1 cellular context compared by ENCODE assay signal in genomic region chr1:27872059-27872801, GRCh38.
TF ChIP-seq lines count a peak whose summit lies in the region.

THEMIS2 (plus strand) TSS chr1:27872544; CDS start chr1:27872572, 28 bp downstream.

TF ChIP-seq in K562, 482 proteins besides CTCF, POLR2A, EP300 and RAD21 (continued from another document and continues in another):
- TF ChIP-seq CTCFL (IDR thresholded peaks at IDR 0.05; ENCODE audit: borderline replicate concordance, insufficient read depth, low read depth, low read length, poor library complexity, severe bottlenecking) (no peak), ETS2 (tag; IDR thresholded peaks at IDR 0.05; ENCODE audit: borderline replicate concordance, poor library complexity, severe bottlenecking) (no peak), MCM2 (IDR thresholded peaks at IDR 0.05; ENCODE audit: low read depth) (no peak), ZNF311 (CRISPR knock-in tag; IDR thresholded peaks at IDR 0.05) (no peak), ZNF695 (CRISPR knock-in tag; IDR thresholded peaks at IDR 0.05) (no peak), SP1 (CRISPR knock-in tag; IDR thresholded peaks at IDR 0.05) (peak; percentile 78), TAL1 (IDR thresholded peaks at IDR 0.05) (no peak), PHF8 (IDR thresholded peaks at IDR 0.05; ENCODE audit: borderline replicate concordance, low read length) (peak; percentile 69; the same call in 1 of the 2 replicates), DLX4 (CRISPR knock-in tag; IDR thresholded peaks at IDR 0.05) (no peak), EGR1 (conservative IDR thresholded peaks at IDR 0.05) (0 out of 2 replicates have a peak, but pooled peaks have one; percentile 3), ZNF41 (CRISPR knock-in tag; conservative IDR thresholded peaks at IDR 0.05) (no peak), BCOR (IDR thresholded peaks at IDR 0.05) (no peak), CEBPB (tag; IDR thresholded peaks at IDR 0.05) (no peak), ZNF785 (CRISPR knock-in tag; IDR thresholded peaks at IDR 0.05) (no peak), ZNF644 (tag; IDR thresholded peaks at IDR 0.05; ENCODE audit: low read depth) (no peak), VEZF1 (CRISPR knock-in tag; IDR thresholded peaks at IDR 0.05) (peak; percentile 80), ZNF175 (CRISPR knock-in tag; IDR thresholded peaks at IDR 0.05; ENCODE audit: low read depth) (no peak), TRIM24 (IDR thresholded peaks at IDR 0.05) (no peak), ZNF395 (CRISPR knock-in tag; IDR thresholded peaks at IDR 0.05) (no peak), POLR2H (tag; IDR thresholded peaks at IDR 0.05; ENCODE audit: low read depth) (no peak), POLR2AphosphoS5 (IDR thresholded peaks at IDR 0.05; ENCODE audit: control insufficient read depth, insufficient read depth, low read depth, low read length) (no peak), MITF (IDR thresholded peaks at IDR 0.05) (no peak), BRD9 (IDR thresholded peaks at IDR 0.05; ENCODE audit: low read depth, partially characterized antibody) (no peak), RFX5 (IDR thresholded peaks at IDR 0.05; ENCODE audit: low read depth, low read length) (no peak), NKRF (IDR thresholded peaks at IDR 0.05; ENCODE audit: borderline replicate concordance) (0 out of 2 replicates have a peak, but pooled peaks have one; percentile 13), SRSF9 (IDR thresholded peaks at IDR 0.05; ENCODE audit: borderline replicate concordance, low read depth, low read length) (no peak), FOXJ3 (CRISPR knock-in tag; IDR thresholded peaks at IDR 0.05) (no peak), CREB3L1 (IDR thresholded peaks at IDR 0.05; ENCODE audit: borderline replicate concordance, low read depth) (no peak), TAF15 (IDR thresholded peaks at IDR 0.05; ENCODE audit: low read depth, low read length) (no peak), PCBP2 (IDR thresholded peaks at IDR 0.05; ENCODE audit: low read depth, low read length, poor library complexity, severe bottlenecking) (no peak), ZNF24 (IDR thresholded peaks at IDR 0.05) (no peak), HMGXB4 (CRISPR knock-in tag; IDR thresholded peaks at IDR 0.05) (0 out of 2 replicates have a peak, but pooled peaks have one; percentile 47), THAP7 (CRISPR knock-in tag; IDR thresholded peaks at IDR 0.05) (no peak), PRDM10 (IDR thresholded peaks at IDR 0.05; ENCODE audit: partially characterized antibody) (no peak), KDM5B (IDR thresholded peaks at IDR 0.05; ENCODE audit: insufficient replicate concordance, low read depth, low read length) (peak; percentile 38), POLR2G (IDR thresholded peaks at IDR 0.05; ENCODE audit: low read depth, low read length) (peak; percentile 87), CBX1 (IDR thresholded peaks at IDR 0.05; ENCODE audit: low read depth) (0 out of 2 replicates have a peak, but pooled peaks have one; percentile 29), CTBP1 (IDR thresholded peaks at IDR 0.05; ENCODE audit: borderline replicate concordance) (peak; percentile 6; the same call in 1 of the 2 replicates), ARID1B (IDR thresholded peaks at IDR 0.05) (0 out of 2 replicates have a peak, but pooled peaks have one; percentile 2), CHAMP1 (IDR thresholded peaks at IDR 0.05) (no peak), NELFE (IDR thresholded peaks at IDR 0.05; ENCODE audit: insufficient read depth, insufficient read length) (no peak), HMGN3 (IDR thresholded peaks at IDR 0.05; ENCODE audit: borderline replicate concordance, extremely low read depth, insufficient read length, low read depth, low read length) (peak; percentile 37)
